Comparison of ENCODE assay signal across 10 cellular contexts in genomic region chr3:173733029-173733652, GRCh38.
DNase-seq lines count a peak whose midpoint lies in the region; ATAC-seq and TF ChIP-seq lines count a peak whose summit lies in the region.
"Had no signal": no experiment of that assay in that cellular context is flagged by ENCODE, and none has a peak within 500 bp of the region (broad histone marks: within the 10 kb centered on the region; RNA-seq: fewer than 3 reads in every experiment).

No MANE protein-coding gene starts in this region.

- no peaks in the 10 kb centered on the region for H3K23me2 ChIP-seq in H9 (ENCODE audit: insufficient read length, low read depth, low read length, poor library complexity, severe bottlenecking)

- no peaks in the 10 kb centered on the region for H3K9me3 ChIP-seq in H9 (ENCODE audit: control insufficient read depth, low read depth, low read length)
- H3K9me3 ChIP-seq: MG63 had no signal

- H4K5ac ChIP-seq in H9 (ENCODE audit: insufficient read length, low read depth, low read length) = no peak overlapping the region

- H3K4me3 ChIP-seq in AG04449 (ENCODE audit: low read depth, low read length) = no peak overlapping the region
- H3K4me3 ChIP-seq: MG63 had no signal

- H4K91ac ChIP-seq in H9 (ENCODE audit: insufficient read length, low read depth, low read length) = no peak overlapping the region

- H3K9me3 Mint-ChIP-seq in H9 = no peaks in the 10 kb centered on the region
- H3K9me3 Mint-ChIP-seq in glutamatergic neuron (ENCODE audit: unreplicated experiment) = no peaks in the 10 kb centered on the region
- H3K9me3 Mint-ChIP-seq in activated naive CD8-positive, alpha-beta T cell treated with anti-CD3 and anti-CD28 coated beads, Interleukin-2, amount 50 U/mL, for 24 hours = no peaks in the 10 kb centered on the region

- no CpG with 5 or more reads among the region's 1 CpG for WGBS in H9 (ENCODE audit: extremely low coverage, insufficient read length, low lambda C conversion rate)

- H3K4me3 Mint-ChIP-seq in H9 (no peak overlapping the region), glutamatergic neuron (ENCODE audit: unreplicated experiment) (no peak overlapping the region)
- H3K4me3 Mint-ChIP-seq in activated naive CD8-positive, alpha-beta T cell treated with anti-CD3 and anti-CD28 coated beads, Interleukin-2, amount 50 U/mL, for 24 hours = no peak overlapping the region

- no peak for ATAC-seq in activated naive CD8-positive, alpha-beta T cell treated with anti-CD3 and anti-CD28 coated beads, Interleukin-2, amount 50 U/mL, for 24 hours

- H2AK5ac ChIP-seq in H9 (ENCODE audit: insufficient read length, low read length) = no peak overlapping the region

- no peak overlapping the region for H3K27ac ChIP-seq in H9 (ENCODE audit: insufficient read length, low read depth, low read length)

- no peak overlapping the region for H3K9ac ChIP-seq in H9 (ENCODE audit: extremely low read depth, insufficient read length, low read length)

- H3K36me3 Mint-ChIP-seq in H9 (ENCODE audit: insufficient read depth in 1 of 3, low read depth in 3 of 3) (peaks cover 0 to under 1% (median 0%) of the 10 kb centered on the region in 3 experiments; a peak in 1 of 7 replicates), glutamatergic neuron (ENCODE audit: unreplicated experiment) (no peaks in the 10 kb centered on the region)
- no peaks in the 10 kb centered on the region for H3K36me3 Mint-ChIP-seq in activated naive CD8-positive, alpha-beta T cell treated with anti-CD3 and anti-CD28 coated beads, Interleukin-2, amount 50 U/mL, for 24 hours (ENCODE audit: low read depth)

- POLR2A ChIA-PET in AG04449 (lab: Yijun Ruan, JAX) = no interaction called here

- H2BK12ac ChIP-seq in H9 (ENCODE audit: insufficient read length, low read depth, low read length) = no peak overlapping the region

- no peak for DNase-seq in AG04449 (ENCODE audit: low read depth, low spot score)
- no peak for DNase-seq in H9
- DNase-seq in SK-N-DZ (ENCODE audit: low spot score) = peak; percentile 49
- DNase-seq in glutamatergic neuron = no peak
- DNase-seq in activated T-cell treated with anti-CD3 and anti-CD28 coated beads, Interleukin-2, amount 50 U/mL, for 48 hours = no peak
- no peak for DNase-seq in SW480 (ENCODE audit: low spot score)
- no peak for DNase-seq in activated naive CD8-positive, alpha-beta T cell treated with anti-CD3 and anti-CD28 coated beads, Interleukin-2, amount 50 U/mL, for 24 hours
- no peak for DNase-seq in activated CD4-positive, CD25-positive, alpha-beta regulatory T cell treated with anti-CD3 and anti-CD28 coated beads, Interleukin-2, amount 50 U/mL, for 72 hours
- DNase-seq: MG63, small intestine had no signal

- H3K27ac Mint-ChIP-seq in H9 (peak overlapping the region in 2 of 3 experiments; percentile 69 to 72; a peak in 2 of 7 replicates), glutamatergic neuron (ENCODE audit: unreplicated experiment) (no peak overlapping the region)
- H3K27ac Mint-ChIP-seq in activated naive CD8-positive, alpha-beta T cell treated with anti-CD3 and anti-CD28 coated beads, Interleukin-2, amount 50 U/mL, for 24 hours = no peak overlapping the region

- no peak overlapping the region for H3K14ac ChIP-seq in H9 (ENCODE audit: insufficient read depth, low read length)

- no peaks in the 10 kb centered on the region for H3K27me3 ChIP-seq in H9 (ENCODE audit: insufficient read depth, low read length)
- H3K27me3 ChIP-seq: MG63 had no signal

- H3K79me1 ChIP-seq in H9 (ENCODE audit: insufficient read depth, low read depth, low read length, poor library complexity, severe bottlenecking) = no peaks in the 10 kb centered on the region

- CTCF ChIA-PET in AG04449 (lab: Yijun Ruan, JAX) = interaction anchor here (0.8 to 3.2 kb wide), 27 partner anchors 9 to 467 kb away, joined by 3 to 19 read pairs (median 5); no protein-coding TSS in a partner anchor

- no peak overlapping the region for H3K23ac ChIP-seq in H9 (ENCODE audit: insufficient read length, low read depth, low read length)

- H3T11ph ChIP-seq in H9 (ENCODE audit: low read length) = no peak overlapping the region

- H3K4me1 ChIP-seq in H9 (ENCODE audit: insufficient read depth, low read length) = no peaks in the 10 kb centered on the region

- H4K20me1 ChIP-seq in H9 (ENCODE audit: control insufficient read depth, insufficient read depth, insufficient read length) = no peaks in the 10 kb centered on the region

- TF ChIP-seq CTCF in AG04449 (IDR thresholded peaks at IDR 0.05; ENCODE audit: insufficient read depth, low read length, missing control alignments) = peak; percentile 40
- peak; percentile 70 for TF ChIP-seq CTCF in H9 (conservative IDR thresholded peaks at IDR 0.05)
- TF ChIP-seq CTCF in glutamatergic neuron (IDR thresholded peaks at IDR 0.05; ENCODE audit: partially characterized antibody, unreplicated experiment) = peak; percentile 77

- no peaks in the 10 kb centered on the region for H3K27me3 Mint-ChIP-seq in H9 (ENCODE audit: low read depth)
- no peaks in the 10 kb centered on the region for H3K27me3 Mint-ChIP-seq in glutamatergic neuron (ENCODE audit: unreplicated experiment)
- no peaks in the 10 kb centered on the region for H3K27me3 Mint-ChIP-seq in activated naive CD8-positive, alpha-beta T cell treated with anti-CD3 and anti-CD28 coated beads, Interleukin-2, amount 50 U/mL, for 24 hours

- no peak overlapping the region for H3K56ac ChIP-seq in H9 (ENCODE audit: insufficient read length, low read depth, low read length)

- no peak overlapping the region for H2BK5ac ChIP-seq in H9 (ENCODE audit: insufficient read length, low read length)

- no peak overlapping the region for H2BK120ac ChIP-seq in H9 (ENCODE audit: low read depth, low read length, poor library complexity, severe bottlenecking)

- no peak overlapping the region for H2BK15ac ChIP-seq in H9 (ENCODE audit: low read depth, low read length)

- no peak overlapping the region for H3K18ac ChIP-seq in H9 (ENCODE audit: insufficient read length, low read depth, low read length)

- H3K4me2 ChIP-seq in H9 (ENCODE audit: insufficient read depth, insufficient read length, low read length) = no peak overlapping the region

- H3K79me2 ChIP-seq in H9 (ENCODE audit: insufficient read depth, low read length) = no peaks in the 10 kb centered on the region

- no peak overlapping the region for H2AFZ ChIP-seq in H9 (ENCODE audit: low read length)

- no peak overlapping the region for H2BK20ac ChIP-seq in H9 (ENCODE audit: low read depth, low read length, poor library complexity, severe bottlenecking)

- peaks cover 3 to 5% of the 10 kb centered on the region in 2 experiments; a peak in 3 of 4 replicates for H3K4me1 Mint-ChIP-seq in H9
- H3K4me1 Mint-ChIP-seq in glutamatergic neuron (ENCODE audit: low read depth, unreplicated experiment) = peaks cover 8% of the 10 kb centered on the region
- no peaks in the 10 kb centered on the region for H3K4me1 Mint-ChIP-seq in activated naive CD8-positive, alpha-beta T cell treated with anti-CD3 and anti-CD28 coated beads, Interleukin-2, amount 50 U/mL, for 24 hours

- H3K4ac ChIP-seq in H9 (ENCODE audit: low read depth, low read length) = no peak overlapping the region

- no peak overlapping the region for H4K8ac ChIP-seq in H9 (replicated peaks; ENCODE audit: insufficient read length, low read depth, low read length)

Comparison
In these comparisons a context has a peak if more than half of its experiments do, and no peak if none do; other contexts are left out.
1. H3K27ac Mint-ChIP-seq: peak in H9 (2 of 3); none in glutamatergic neuron (single experiment) and activated naive CD8-positive, alpha-beta T cell treated with anti-CD3 and anti-CD28 coated beads, Interleukin-2, amount 50 U/mL, for 24 hours (single experiment).
2. Peak in every context shown above with its lines, with median percentiles within 50 percentile points of each other: CTCF ChIP-seq.